ENCODE assay signal across 8 cellular contexts in genomic region chr3:16849240-16849639, GRCh38. TPM values are rescaled to one million over a fixed set of nuclear protein-coding genes. Genes with fewer than 3 reads are reported as not detected.
DNase-seq lines count a peak whose midpoint lies in the region; ATAC-seq and TF ChIP-seq lines count a peak whose summit lies in the region.

No MANE protein-coding gene starts in this region.

- intact Hi-C loops in sigmoid colon (cut with DNase I), result no loop called here

- no peak for TF ChIP-seq POLR2A in sigmoid colon (IDR thresholded peaks at IDR 0.05)

- TF ChIP-seq CTCF in fibroblast of pulmonary artery (IDR thresholded peaks at IDR 0.05; ENCODE audit: low read length, missing control alignments) (no peak), sigmoid colon (IDR thresholded peaks at IDR 0.05) (no peak)

- no peaks in the 10 kb centered on the region for H3K27me3 ChIP-seq in sigmoid colon

- H3K9me3 ChIP-seq in sigmoid colon, result no peaks in the 10 kb centered on the region

- DNase-seq in NCI-H2171 treated with DMSO at 0.1 percent for 48 hours (lab: John Stamatoyannopoulos, UW) (peak; percentile 59), fibroblast of pulmonary artery (ENCODE audit: low read depth) (peak; percentile 32), sigmoid colon (peak; percentile 70), DMS79 (lab: John Stamatoyannopoulos, UW) (no peak), LoVo (ENCODE audit: low spot score) (no peak)
- peak; percentile 52 for DNase-seq in activated T-cell treated with anti-CD3 and anti-CD28 coated beads, Interleukin-2, amount 50 U/mL, for 1 hour

- WGBS in sigmoid colon, 2 donors, result 9 to 18% methylated on average over 8 of the region's 8 CpGs

- H3K27ac ChIP-seq in sigmoid colon, result peak overlapping the region in 3 of 4 donors; percentile 25 to 53 (median 37)

- H3K4me3 ChIP-seq in fibroblast of pulmonary artery (replicated peaks; ENCODE audit: low read depth, low read length) (no peak overlapping the region), sigmoid colon (no peak overlapping the region)

- no peak for TF ChIP-seq EP300 in sigmoid colon (IDR thresholded peaks at IDR 0.05)

- ATAC-seq in GM18502 (IDR thresholded peaks at IDR 0.05; ENCODE audit: poor library complexity, unreplicated experiment), result peak; percentile 84
- ATAC-seq in HG02759 (IDR thresholded peaks at IDR 0.05; ENCODE audit: unreplicated experiment), result peak; percentile 76

- H3K4me1 ChIP-seq in sigmoid colon, result no peaks in the 10 kb centered on the region

- no peaks in the 10 kb centered on the region for H3K36me3 ChIP-seq in sigmoid colon

RNA-seq across cellular contexts. Expression of gene PLCL2, which starts 35.5 kb away (rescaled TPM):
- total RNA-seq in sigmoid colon, result 10 to 100 TPM in 3 of 4 donors, 1 to 10 TPM in 1; 8.0 to 11.8 (median 10.8) TPM
- 10 to 100 TPM in 2 of 3 donors, 1 to 10 TPM in 1; 8.4 to 12.6 (median 12.5) TPM for polyA plus RNA-seq in sigmoid colon

Comparison
In these comparisons a context has a peak if more than half of its experiments do, and no peak if none do; other contexts are left out.
1. DNase-seq: peak in NCI-H2171 treated with DMSO at 0.1 percent for 48 hours (single experiment), activated T-cell treated with anti-CD3 and anti-CD28 coated beads, Interleukin-2, amount 50 U/mL, for 1 hour (single experiment), fibroblast of pulmonary artery (single experiment) and sigmoid colon (single experiment); none in DMS79 (single experiment) and LoVo (single experiment).